In genomic region chr4:100162027-100162685, GRCh38 we compare ENCODE assay signal across 15 cellular contexts. TPM values are rescaled to one million over a fixed set of nuclear protein-coding genes. Genes with fewer than 3 reads are reported as not detected.
DNase-seq lines count a peak whose midpoint lies in the region; ATAC-seq lines count a peak whose summit lies in the region.
"Had no signal": no experiment of that assay in that cellular context is flagged by ENCODE, and none has a peak within 500 bp of the region (broad histone marks: within the 10 kb centered on the region; RNA-seq: fewer than 3 reads in every experiment).

No MANE protein-coding gene starts in this region.

- peak; percentile 84 for ATAC-seq in GM21737 (IDR thresholded peaks at IDR 0.05; ENCODE audit: unreplicated experiment)
- ATAC-seq in HG03280 (IDR thresholded peaks at IDR 0.05; ENCODE audit: unreplicated experiment), result peak; percentile 55
- ATAC-seq in naive B cell (ENCODE audit: low read depth in 2 of 2), result peak; percentile 28 to 46
- ATAC-seq: A549, heart right ventricle had no signal

- H3K36me3 Mint-ChIP-seq in activated CD4-positive, alpha-beta T cell treated with anti-CD3 and anti-CD28 coated beads, Interleukin-2, amount 10 ng/mL, durations not matched to agents 24 days and 14 days (ENCODE audit: low read depth), result no peaks in the 10 kb centered on the region
- H3K36me3 Mint-ChIP-seq in naive B cell, result peaks cover 4 to 9% of the 10 kb centered on the region in 2 donors

- H3K9me3 Mint-ChIP-seq in activated CD4-positive, alpha-beta T cell treated with anti-CD3 and anti-CD28 coated beads, Interleukin-2, amount 10 ng/mL, durations not matched to agents 24 days and 14 days, result peaks cover 33% of the 10 kb centered on the region
- H3K9me3 Mint-ChIP-seq in naive B cell, result peaks cover 0 to 44% (median 26%) of the 10 kb centered on the region in 7 donors

- H3K4me1 Mint-ChIP-seq in activated CD4-positive, alpha-beta T cell treated with anti-CD3 and anti-CD28 coated beads, Interleukin-2, amount 10 ng/mL, durations not matched to agents 24 days and 14 days, result peaks cover 15% of the 10 kb centered on the region
- H3K4me1 Mint-ChIP-seq in naive B cell, result peaks cover 4 to 19% (median 15%) of the 10 kb centered on the region in 3 donors

- DNase-seq in activated CD4-positive, alpha-beta T cell treated with anti-CD3 and anti-CD28 coated beads, Interleukin-2, amount 10 ng/mL, durations not matched to agents 24 days and 14 days, result peak; percentile 10
- DNase-seq in activated CD4-positive, alpha-beta T cell treated with anti-CD3 and anti-CD28 coated beads, Interleukin-2, amount 50 U/mL, for 48 hours, result no peak
- peak; percentile 3 for DNase-seq in naive B cell
- no peak for DNase-seq in AG08396 (ENCODE audit: low spot score)
- no peak for DNase-seq in middle frontal gyrus (ENCODE audit: extremely low spot score, low spot score)
- DNase-seq in NCI-H187 treated with DMSO at 0.1 percent for 48 hours (lab: John Stamatoyannopoulos, UW), result no peak
- DNase-seq: activated naive CD4-positive, alpha-beta T cell treated with anti-CD3 and anti-CD28 coated beads, Interleukin-2, amount 10 ng/mL, durations not matched to agents 7 days and 5 days; cortex of kidney; heart right ventricle; NCI-H1436 treated with DMSO at 0.1 percent for 48 hours had no signal

- H3K27me3 Mint-ChIP-seq in activated CD4-positive, alpha-beta T cell treated with anti-CD3 and anti-CD28 coated beads, Interleukin-2, amount 10 ng/mL, durations not matched to agents 24 days and 14 days, result peaks cover 8% of the 10 kb centered on the region
- H3K27me3 Mint-ChIP-seq in naive B cell, result no peaks in the 10 kb centered on the region
- H3K27me3 Mint-ChIP-seq: activated naive CD4-positive, alpha-beta T cell treated with anti-CD3 and anti-CD28 coated beads, Interleukin-2, amount 10 ng/mL, durations not matched to agents 7 days and 5 days had no signal

- intact Hi-C loops in activated CD4-positive, alpha-beta T cell treated with anti-CD3 and anti-CD28 coated beads, Interleukin-2, amount 10 ng/mL, durations not matched to agents 24 days and 14 days (cut with micrococcal nuclease), result no loop called here

- H3K4me3 Mint-ChIP-seq in activated CD4-positive, alpha-beta T cell treated with anti-CD3 and anti-CD28 coated beads, Interleukin-2, amount 10 ng/mL, durations not matched to agents 24 days and 14 days, result no peak overlapping the region
- H3K4me3 Mint-ChIP-seq in naive B cell, result peak overlapping the region in 3 of 8 donors; percentile 2 to 46 (median 19)
- H3K4me3 Mint-ChIP-seq: activated naive CD4-positive, alpha-beta T cell treated with anti-CD3 and anti-CD28 coated beads, Interleukin-2, amount 10 ng/mL, durations not matched to agents 7 days and 5 days; stimulated activated naive CD8-positive, alpha-beta T cell treated with anti-CD3 and anti-CD28 coated beads, Interleukin-15, Interleukin-2, amounts not matched to agents 100 ng/mL and 50 ng/mL, for 24 hours had no signal

- H3K27ac Mint-ChIP-seq in activated CD4-positive, alpha-beta T cell treated with anti-CD3 and anti-CD28 coated beads, Interleukin-2, amount 10 ng/mL, durations not matched to agents 24 days and 14 days, result no peak overlapping the region
- H3K27ac Mint-ChIP-seq in naive B cell, result peak overlapping the region in 1 of 6 donors; percentile 3
- H3K27ac Mint-ChIP-seq: activated naive CD4-positive, alpha-beta T cell treated with anti-CD3 and anti-CD28 coated beads, Interleukin-2, amount 10 ng/mL, durations not matched to agents 7 days and 5 days; stimulated activated naive CD8-positive, alpha-beta T cell treated with anti-CD3 and anti-CD28 coated beads, Interleukin-15, Interleukin-2, amounts not matched to agents 100 ng/mL and 50 ng/mL, for 24 hours had no signal

RNA-seq across cellular contexts. Expression of gene DDIT4L, which starts 28.1 kb away (rescaled TPM):
- total RNA-seq in activated CD4-positive, alpha-beta T cell treated with anti-CD3 and anti-CD28 coated beads, Interleukin-2, amount 10 ng/mL, durations not matched to agents 24 days and 14 days, result 0.56 and 0.76 TPM in 2 replicates
- under 1 TPM in 1 of 6 donors, not detected in 5; 0.13 TPM for polyA plus RNA-seq in naive B cell (ENCODE audit: low read depth in 6 of 6)
- polyA plus RNA-seq: smooth muscle cell had no signal

Comparison
In these comparisons a context has a peak if more than half of its experiments do, and no peak if none do; other contexts are left out.
1. DNase-seq: peak in activated CD4-positive, alpha-beta T cell treated with anti-CD3 and anti-CD28 coated beads, Interleukin-2, amount 10 ng/mL, durations not matched to agents 24 days and 14 days (single experiment) and naive B cell (single experiment); none in activated CD4-positive, alpha-beta T cell treated with anti-CD3 and anti-CD28 coated beads, Interleukin-2, amount 50 U/mL, for 48 hours (0 of 2), AG08396 (single experiment), middle frontal gyrus (single experiment) and NCI-H187 treated with DMSO at 0.1 percent for 48 hours (single experiment).
2. Peak in every context shown above with its lines, with median percentiles within 50 percentile points of each other: ATAC-seq.